ENCODE assay signal across 8 cellular contexts in the genomic region with DNA sequence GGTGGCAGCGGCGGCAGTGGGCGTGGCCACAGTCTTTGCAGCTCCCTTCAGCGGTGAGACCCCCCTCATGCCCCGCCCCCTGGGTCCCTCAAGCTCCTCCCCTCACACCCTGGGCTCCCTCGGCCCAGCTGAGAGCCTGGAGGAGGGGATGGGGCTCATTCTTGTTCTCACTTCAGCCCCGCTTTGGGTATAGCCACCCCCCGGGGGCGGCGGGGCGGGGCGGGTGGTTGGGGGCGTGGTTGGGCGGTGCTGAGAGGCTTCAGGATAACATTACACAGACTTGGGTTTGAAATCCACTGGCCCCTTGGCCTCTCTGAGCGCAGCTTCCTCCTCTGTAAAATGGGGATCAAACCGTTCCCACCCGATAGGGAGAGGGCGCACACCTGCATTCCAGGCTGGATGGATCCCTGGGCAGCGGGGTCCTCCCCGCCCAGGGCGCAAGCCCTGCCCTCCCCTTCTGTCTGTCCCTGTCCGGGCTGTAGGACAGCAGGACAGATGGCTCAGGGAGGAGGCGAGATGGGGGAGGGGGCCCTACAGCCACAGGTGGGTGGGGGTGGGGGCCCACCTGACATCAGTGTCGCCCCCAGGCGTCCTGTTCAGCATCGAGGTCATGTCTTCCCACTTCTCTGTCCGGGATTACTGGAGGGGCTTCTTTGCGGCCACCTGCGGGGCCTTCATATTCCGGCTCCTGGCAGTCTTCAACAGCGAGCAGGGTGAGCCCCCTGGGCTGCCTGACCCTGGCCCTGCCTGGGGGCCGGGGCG. TPM values are rescaled to one million over a fixed set of nuclear protein-coding genes. Genes with fewer than 3 reads are reported as not detected.
A peak's percentile ranks its signal among the peaks of the same experiment; 100 is the strongest.
DNase-seq lines count a peak whose midpoint lies in the region; ATAC-seq and TF ChIP-seq lines count a peak whose summit lies in the region.

No MANE protein-coding gene starts in this region.

- H2AFZ ChIP-seq in mammary epithelial cell (ENCODE audit: low read depth, low read length) (no peak overlapping the region), mesenchymal stem cell (ENCODE audit: low read depth, low read length) (no peak overlapping the region), OCI-LY7 (ENCODE audit: low read length) (no peak overlapping the region)

- no peaks in the 10 kb centered on the region for H3K9me3 Mint-ChIP-seq in activated naive CD4-positive, alpha-beta T cell treated with anti-CD3 and anti-CD28 coated beads, Interleukin-2, amount 10 ng/mL, durations not matched to agents 7 days and 5 days

- no TSS peak for BruUV-seq in mammary epithelial cell (replicated peaks; lab: Mats Ljungman, UMichigan)
- no TSS peak for BruUV-seq in OCI-LY7 (replicated peaks; lab: Mats Ljungman, UMichigan)

- no peak overlapping the region for H4K91ac ChIP-seq in mesenchymal stem cell (ENCODE audit: low read length)

- H3K36me3 Mint-ChIP-seq in activated naive CD4-positive, alpha-beta T cell treated with anti-CD3 and anti-CD28 coated beads, Interleukin-2, amount 10 ng/mL, durations not matched to agents 7 days and 5 days = no peaks in the 10 kb centered on the region

- peak in 1 of 2 donors; percentile 56 for DNase-seq in breast epithelium (ENCODE audit: low spot score in 2 of 2)
- DNase-seq in mammary epithelial cell = no peak
- peak; percentile 47 for DNase-seq in activated naive CD4-positive, alpha-beta T cell treated with anti-CD3 and anti-CD28 coated beads, Interleukin-2, amount 10 ng/mL, durations not matched to agents 7 days and 5 days
- no peak for DNase-seq in mesenchymal stem cell
- peak; percentile 63 to 71 for DNase-seq in uterus
- DNase-seq in OCI-LY7 (ENCODE audit: low spot score) = no peak
- DNase-seq in posterior vena cava (ENCODE audit: low spot score) = no peak

- H3K4me2 ChIP-seq in mammary epithelial cell (ENCODE audit: insufficient read depth, low read depth, low read length) (no peak overlapping the region), mesenchymal stem cell (ENCODE audit: low read length, poor library complexity, severe bottlenecking) (peak overlapping the region; percentile 55), OCI-LY7 (ENCODE audit: low read length) (no peak overlapping the region)

- peaks cover 2% of the 10 kb centered on the region for H3K4me1 Mint-ChIP-seq in activated naive CD4-positive, alpha-beta T cell treated with anti-CD3 and anti-CD28 coated beads, Interleukin-2, amount 10 ng/mL, durations not matched to agents 7 days and 5 days

- no peak overlapping the region for H2BK12ac ChIP-seq in mesenchymal stem cell (ENCODE audit: low read length in 2 of 2)

- H3K79me2 ChIP-seq in mammary epithelial cell (ENCODE audit: insufficient read depth, low read length) (no peaks in the 10 kb centered on the region), OCI-LY7 (ENCODE audit: insufficient read depth, low read depth, low read length) (no peaks in the 10 kb centered on the region)

- no peak for ATAC-seq in esophagus mucosa

- no peak overlapping the region for H2BK120ac ChIP-seq in mesenchymal stem cell (ENCODE audit: low read depth, low read length)

- no peak overlapping the region for H3K4ac ChIP-seq in mesenchymal stem cell (ENCODE audit: low read depth in 1 of 2, low read length in 2 of 2)

- POLR2A ChIA-PET in OCI-LY7 (lab: Charles Lee) = no interaction called here

- no peak overlapping the region for H2AK5ac ChIP-seq in mesenchymal stem cell (ENCODE audit: low read length, severe bottlenecking)

- H3K9me2 ChIP-seq in OCI-LY7 (ENCODE audit: insufficient read depth, low read length) = no peaks in the 10 kb centered on the region

- TF ChIP-seq CTCF in breast epithelium (IDR thresholded peaks at IDR 0.05) (no peak), mammary epithelial cell (conservative IDR thresholded peaks at IDR 0.05 in 1 of 2, IDR thresholded peaks at IDR 0.05 in 1 of 2; ENCODE audit: extremely low read depth in 1 of 2, insufficient read depth in 1 of 2, low read depth in 1 of 2, low read length in 2 of 2) (no peak), uterus (IDR thresholded peaks at IDR 0.05) (no peak), OCI-LY7 (conservative IDR thresholded peaks at IDR 0.05; ENCODE audit: low read length) (no peak)

- no peaks in the 10 kb centered on the region for H3K9me3 ChIP-seq in breast epithelium
- H3K9me3 ChIP-seq in mammary epithelial cell (replicated peaks; ENCODE audit: insufficient read depth, low read length) = no peaks in the 10 kb centered on the region
- H3K9me3 ChIP-seq in mesenchymal stem cell (ENCODE audit: control insufficient read depth, low read length) = no peaks in the 10 kb centered on the region
- no peaks in the 10 kb centered on the region for H3K9me3 ChIP-seq in uterus
- H3K9me3 ChIP-seq in OCI-LY7 (ENCODE audit: low read length) = no peaks in the 10 kb centered on the region

- H2BK15ac ChIP-seq in mesenchymal stem cell (ENCODE audit: low read depth, poor library complexity, severe bottlenecking) = no peak overlapping the region

- no peak overlapping the region for H3K18ac ChIP-seq in mesenchymal stem cell (ENCODE audit: low read depth in 1 of 2, low read length in 2 of 2)

- H3K9ac ChIP-seq in mammary epithelial cell (ENCODE audit: insufficient read depth, low read length) (no peak overlapping the region), mesenchymal stem cell (ENCODE audit: low read length) (no peak overlapping the region)

- in situ Hi-C loops in mammary epithelial cell (cut with MboI; ENCODE audit: low sequenced_read_pairs in 2 of 2) = no loop called here

- H3K79me1 ChIP-seq in mesenchymal stem cell (replicated peaks; ENCODE audit: low read length, poor library complexity, severe bottlenecking) = no peaks in the 10 kb centered on the region

- H3K23ac ChIP-seq in mesenchymal stem cell (ENCODE audit: low read length in 2 of 2) = no peak overlapping the region

- H3K14ac ChIP-seq in mesenchymal stem cell (ENCODE audit: low read length in 2 of 2) = no peak overlapping the region

- H4K20me1 ChIP-seq in mammary epithelial cell (ENCODE audit: insufficient read depth, low read length) = no peaks in the 10 kb centered on the region
- H4K20me1 ChIP-seq in OCI-LY7 (ENCODE audit: insufficient read depth, low read length) = no peaks in the 10 kb centered on the region

- H2BK5ac ChIP-seq in mesenchymal stem cell (ENCODE audit: low read depth, low read length, poor library complexity, severe bottlenecking) = no peak overlapping the region

- H3K27ac ChIP-seq in breast epithelium = no peak overlapping the region
- no peak overlapping the region for H3K27ac ChIP-seq in mammary epithelial cell (ENCODE audit: insufficient read depth, low read depth, low read length)
- H3K27ac ChIP-seq in mesenchymal stem cell (ENCODE audit: low read length, poor library complexity, severe bottlenecking) = no peak overlapping the region
- H3K27ac ChIP-seq in uterus = peak overlapping the region; percentile 48 to 75
- H3K27ac ChIP-seq in OCI-LY7 (ENCODE audit: low read depth, low read length, poor library complexity, severe bottlenecking) = no peak overlapping the region

- CTCF ChIA-PET in mammary epithelial cell (lab: Charles Lee; ENCODE audit: low non-redundant PET) (no interaction called here), OCI-LY7 (lab: Charles Lee; ENCODE audit: unreplicated experiment) (interaction anchor here (0.6 kb wide), 1 partner anchor 236 kb away, joined by 9 read pairs; no protein-coding TSS in a partner anchor)
- CTCF ChIA-PET in activated naive CD4-positive, alpha-beta T cell treated with anti-CD3 and anti-CD28 coated beads, Interleukin-2, amount 10 ng/mL, durations not matched to agents 7 days and 5 days (lab: Charles Lee) = no interaction called here

- H3K4me3 Mint-ChIP-seq in activated naive CD4-positive, alpha-beta T cell treated with anti-CD3 and anti-CD28 coated beads, Interleukin-2, amount 10 ng/mL, durations not matched to agents 7 days and 5 days = no peak overlapping the region

- dilution Hi-C loops in mammary epithelial cell (cut with HindIII; ENCODE audit: low sequenced_read_pairs) = no loop called here

- no peak overlapping the region for H4K8ac ChIP-seq in mesenchymal stem cell (ENCODE audit: low read length)

- intact Hi-C loops in breast epithelium (cut with DNase I; ENCODE audit: low total_unique reads) (no loop called here), mammary epithelial cell (cut with micrococcal nuclease) (no loop called here), uterus (cut with DNase I; ENCODE audit: low total_unique reads) (no loop called here), OCI-LY7 (cut with micrococcal nuclease; ENCODE audit: unreplicated experiment) (no loop called here), posterior vena cava (cut with DNase I) (no loop called here)

- H3K36me3 ChIP-seq in breast epithelium = no peaks in the 10 kb centered on the region
- no peaks in the 10 kb centered on the region for H3K36me3 ChIP-seq in mammary epithelial cell (ENCODE audit: insufficient read depth, low read length)
- no peaks in the 10 kb centered on the region for H3K36me3 ChIP-seq in mesenchymal stem cell (ENCODE audit: control insufficient read depth in 1 of 2, insufficient read depth in 2 of 2, low read depth in 1 of 2, low read length in 2 of 2)
- no peaks in the 10 kb centered on the region for H3K36me3 ChIP-seq in uterus
- no peaks in the 10 kb centered on the region for H3K36me3 ChIP-seq in OCI-LY7 (ENCODE audit: insufficient read depth, low read length)

- H3K27ac Mint-ChIP-seq in activated naive CD4-positive, alpha-beta T cell treated with anti-CD3 and anti-CD28 coated beads, Interleukin-2, amount 10 ng/mL, durations not matched to agents 7 days and 5 days = no peak overlapping the region

- no CpG with 5 or more reads among the region's 33 CpGs for WGBS in mammary epithelial cell (ENCODE audit: low coverage, missing lambda C conversion rate)
- WGBS in mesenchymal stem cell = 20% methylated on average over 30 of the region's 33 CpGs

- H3K27me3 ChIP-seq in breast epithelium (peaks cover 0 to 10% of the 10 kb centered on the region in 2 donors), mammary epithelial cell (ENCODE audit: insufficient read depth, low read length) (no peaks in the 10 kb centered on the region), mesenchymal stem cell (ENCODE audit: control insufficient read depth in 1 of 2, insufficient read depth in 1 of 2, low read length in 2 of 2) (peaks cover 4 to 22% of the 10 kb centered on the region in 2 experiments), uterus (no peaks in the 10 kb centered on the region)

- H3K4me3 ChIP-seq in breast epithelium = peak overlapping the region in 2 of 3 donors; percentile 30 to 58
- H3K4me3 ChIP-seq in mammary epithelial cell (replicated peaks in 1 of 3; ENCODE audit: insufficient read depth in 1 of 3, low read depth in 2 of 3, low read length in 3 of 3) = no peak overlapping the region
- no peak overlapping the region for H3K4me3 ChIP-seq in mesenchymal stem cell (ENCODE audit: insufficient read depth in 1 of 2, low read depth in 1 of 2, low read length in 2 of 2)
- H3K4me3 ChIP-seq in uterus = peak overlapping the region in 1 of 2 donors; percentile 3
- H3K4me3 ChIP-seq in OCI-LY7 (ENCODE audit: low read depth, low read length, poor library complexity, severe bottlenecking) = no peak overlapping the region

- H3K4me1 ChIP-seq in breast epithelium (peaks cover 5 to 6% of the 10 kb centered on the region in 2 donors), mammary epithelial cell (ENCODE audit: insufficient read depth, low read length) (no peaks in the 10 kb centered on the region), mesenchymal stem cell (ENCODE audit: control insufficient read depth, insufficient read depth, low read depth, low read length) (peaks cover 6% of the 10 kb centered on the region), uterus (peaks cover 5 to 6% of the 10 kb centered on the region in 2 donors), OCI-LY7 (ENCODE audit: insufficient read depth, low read length, poor library complexity, severe bottlenecking) (no peaks in the 10 kb centered on the region)

- H3K27me3 Mint-ChIP-seq in activated naive CD4-positive, alpha-beta T cell treated with anti-CD3 and anti-CD28 coated beads, Interleukin-2, amount 10 ng/mL, durations not matched to agents 7 days and 5 days = peaks cover 60% of the 10 kb centered on the region

- TF ChIP-seq POLR2A in breast epithelium (IDR thresholded peaks at IDR 0.05) = no peak
- TF ChIP-seq POLR2A in uterus (IDR thresholded peaks at IDR 0.05) = no peak

RNA-seq across cellular contexts. Expression of gene CLCNKA, which starts 5.1 kb away (rescaled TPM):
- total RNA-seq in breast epithelium = 1 to 10 TPM in 1 of 3 donors, under 1 TPM in 2; 0.33 to 1.1 (median 0.73) TPM
- total RNA-seq in mammary epithelial cell = not detected
- polyA plus RNA-seq in mammary epithelial cell = not detected
- not detected for polyA minus RNA-seq in mammary epithelial cell
- 0.19 TPM for polyA plus RNA-seq in mesenchymal stem cell (2013, experiment 1 of 2)
- polyA plus RNA-seq in mesenchymal stem cell (2013, experiment 2 of 2) = 0.16 TPM
- total RNA-seq in uterus = 1 to 10 TPM in 1 of 4 donors, not detected in 3; 2.9 TPM
- not detected in 2 replicates for total RNA-seq in OCI-LY7 (2014; rRNA removed; shearing (Covaris generic))
- not detected in 2 replicates for total RNA-seq in OCI-LY7 (2022)
- total RNA-seq in posterior vena cava = under 1 TPM; 0.51 to 0.90 TPM
- total RNA-seq in esophagus mucosa = 0.08 TPM

RNA-seq across cellular contexts. Expression of gene HSPB7, which starts 9.1 kb away (rescaled TPM):
- total RNA-seq in breast epithelium = 100 to 1,000 TPM in 1 of 3 donors, 10 to 100 TPM in 1, 1 to 10 TPM in 1; 8.8 to 183 (median 19.0) TPM
- under 1 TPM in 1 of 2 donors, not detected in 1; 0.17 TPM for total RNA-seq in mammary epithelial cell
- not detected for polyA plus RNA-seq in mammary epithelial cell
- polyA minus RNA-seq in mammary epithelial cell = not detected
- polyA plus RNA-seq in mesenchymal stem cell (2013, experiment 1 of 2) = 3.4 TPM
- 4.0 TPM for polyA plus RNA-seq in mesenchymal stem cell (2013, experiment 2 of 2)
- 100 to 1,000 TPM in 1 of 4 donors, 10 to 100 TPM in 2, 1 to 10 TPM in 1; 8.7 to 283 (median 22.6) TPM for total RNA-seq in uterus
- total RNA-seq in OCI-LY7 (2014; rRNA removed; shearing (Covaris generic)) = not detected in 2 replicates
- total RNA-seq in OCI-LY7 (2022) = not detected in 2 replicates
- total RNA-seq in posterior vena cava = 100 to 1,000 TPM; 272 to 588 TPM
- total RNA-seq in esophagus mucosa = 1.6 TPM

RNA-seq across cellular contexts. Expression of gene CLCNKB, which starts 16.7 kb away (rescaled TPM):
- under 1 TPM; 0.32 to 0.88 (median 0.33) TPM for total RNA-seq in breast epithelium
- total RNA-seq in mammary epithelial cell = not detected
- polyA plus RNA-seq in mammary epithelial cell = 0.02 TPM
- polyA minus RNA-seq in mammary epithelial cell = not detected
- polyA plus RNA-seq in mesenchymal stem cell (2013, experiment 1 of 2) = 0.43 TPM
- polyA plus RNA-seq in mesenchymal stem cell (2013, experiment 2 of 2) = 0.32 TPM
- 1 to 10 TPM in 2 of 4 donors, under 1 TPM in 1, not detected in 1; 0.41 to 1.9 (median 1.2) TPM for total RNA-seq in uterus
- not detected in 2 replicates for total RNA-seq in OCI-LY7 (2014; rRNA removed; shearing (Covaris generic))
- not detected in 2 replicates for total RNA-seq in OCI-LY7 (2022)
- under 1 TPM; 0.62 to 0.88 TPM for total RNA-seq in posterior vena cava
- total RNA-seq in esophagus mucosa = not detected

RNA-seq across cellular contexts. Expression of gene SRARP, which starts 22.9 kb away (rescaled TPM):
- total RNA-seq in breast epithelium (1 to 10 TPM in 2 of 3 donors, not detected in 1; 1.3 to 2.9 TPM), mammary epithelial cell (not detected), uterus (not detected), OCI-LY7 (2022) (not detected in 2 replicates), posterior vena cava (not detected), esophagus mucosa (not detected)
- not detected for polyA plus RNA-seq in mammary epithelial cell
- polyA minus RNA-seq in mammary epithelial cell = not detected
- polyA plus RNA-seq in mesenchymal stem cell (2013, experiment 1 of 2) = not detected
- polyA plus RNA-seq in mesenchymal stem cell (2013, experiment 2 of 2) = not detected
- total RNA-seq in OCI-LY7 (2014; rRNA removed; shearing (Covaris generic)) = not detected in 2 replicates

RNA-seq across cellular contexts. Expression of gene FAM131C, which starts 46.5 kb away (rescaled TPM):
- total RNA-seq in breast epithelium = not detected
- total RNA-seq in mammary epithelial cell = under 1 TPM; 0.67 to 0.71 TPM
- 0.60 TPM for polyA plus RNA-seq in mammary epithelial cell
- not detected for polyA minus RNA-seq in mammary epithelial cell
- 0.37 TPM for polyA plus RNA-seq in mesenchymal stem cell (2013, experiment 1 of 2)
- 0.44 TPM for polyA plus RNA-seq in mesenchymal stem cell (2013, experiment 2 of 2)
- total RNA-seq in uterus = under 1 TPM in 2 of 4 donors, not detected in 2; 0.28 to 0.85 TPM
- total RNA-seq in OCI-LY7 (2014; rRNA removed; shearing (Covaris generic)) = not detected in 2 replicates
- not detected in 2 replicates for total RNA-seq in OCI-LY7 (2022)
- total RNA-seq in posterior vena cava = 1 to 10 TPM in 1 of 2 donors, under 1 TPM in 1; 0.88 to 1.2 TPM
- 0.80 TPM for total RNA-seq in esophagus mucosa

Comparison
In these comparisons a context has a peak if more than half of its experiments do, and no peak if none do; other contexts are left out.
1. H3K4me3 ChIP-seq: peak in breast epithelium (2 of 3); none in mammary epithelial cell (0 of 3), mesenchymal stem cell (0 of 2) and OCI-LY7 (single experiment).
2. DNase-seq: peak in activated naive CD4-positive, alpha-beta T cell treated with anti-CD3 and anti-CD28 coated beads, Interleukin-2, amount 10 ng/mL, durations not matched to agents 7 days and 5 days (single experiment) and uterus (2 of 2); none in mammary epithelial cell (single experiment), mesenchymal stem cell (single experiment), OCI-LY7 (single experiment) and posterior vena cava (single experiment).
3. H3K27ac ChIP-seq: peak in uterus (2 of 2); none in breast epithelium (0 of 2), mammary epithelial cell (single experiment), mesenchymal stem cell (single experiment) and OCI-LY7 (single experiment).